24 cellular contexts compared by ENCODE assay signal in genomic region chr1:1582970-1583666, GRCh38. TPM values are rescaled to one million over a fixed set of nuclear protein-coding genes. Genes with fewer than 3 reads are reported as not detected.
"Had no signal": no experiment of that assay in that cellular context is flagged by ENCODE, and none has a peak within 500 bp of the region (broad histone marks: within the 10 kb centered on the region; RNA-seq: fewer than 3 reads in every experiment).

No MANE protein-coding gene starts in this region.

- H3K36me3 Mint-ChIP-seq: activated naive CD8-positive, alpha-beta T cell treated with anti-CD3 and anti-CD28 coated beads for 36 hours; natural killer cell treated with Interleukin-12 subunit alpha and Interleukin-12 subunit beta and Interleukin-15 and Interleukin-18, amount 100 ng/mL, for 72 hours; stimulated activated naive B cell treated with anti-CD40 and anti-IgM and Interleukin-4, amounts not matched to agents 10 μg/mL and 1 μg/mL and 100 μg/mL, for 72 hours had no signal

- H3K79me2 ChIP-seq: parathyroid adenoma had no signal

- H3K9ac ChIP-seq: parathyroid adenoma had no signal

- H3K9me3 ChIP-seq: breast epithelium, left ventricle myocardium inferior, neutrophil, thoracic aorta, upper lobe of left lung had no signal

- H3K4me3 Mint-ChIP-seq: activated naive CD8-positive, alpha-beta T cell treated with anti-CD3 and anti-CD28 coated beads for 36 hours; activated T-cell treated with anti-CD3 and anti-CD28 coated beads, Interleukin-2, amount 50 U/mL, for 4 hours; central memory CD8-positive, alpha-beta T cell; natural killer cell treated with Interleukin-12 subunit alpha and Interleukin-12 subunit beta and Interleukin-15 and Interleukin-18, amount 100 ng/mL, for 72 hours; stimulated activated naive B cell treated with anti-CD40 and anti-IgM and Interleukin-4, amounts not matched to agents 10 μg/mL and 1 μg/mL and 100 μg/mL, for 72 hours; T-helper 17 cell had no signal

- H3K9me3 Mint-ChIP-seq: activated naive CD8-positive, alpha-beta T cell treated with anti-CD3 and anti-CD28 coated beads for 36 hours; activated T-cell treated with anti-CD3 and anti-CD28 coated beads, Interleukin-2, amount 50 U/mL, for 4 hours; central memory CD8-positive, alpha-beta T cell; natural killer cell treated with Interleukin-12 subunit alpha and Interleukin-12 subunit beta and Interleukin-15 and Interleukin-18, amount 100 ng/mL, for 72 hours; stimulated activated naive B cell treated with anti-CD40 and anti-IgM and Interleukin-4, amounts not matched to agents 10 μg/mL and 1 μg/mL and 100 μg/mL, for 72 hours had no signal

- ATAC-seq: activated T-cell treated with anti-CD3 and anti-CD28 coated beads, Interleukin-2, amount 50 U/mL, for 4 hours; sciatic nerve; T-helper 17 cell had no signal

- DNase-seq: activated CD8-positive, alpha-beta memory T cell treated with anti-CD3 and anti-CD28 coated beads for 24 hours; activated CD8-positive, alpha-beta memory T cell treated with anti-CD3 and anti-CD28 coated beads, Interleukin-2, amount 50 U/mL, for 4 hours; activated naive CD4-positive, alpha-beta T cell treated with Interleukin-2 at 50 U/mL for 16 hours; activated naive CD8-positive, alpha-beta T cell treated with anti-CD3 and anti-CD28 coated beads for 36 hours; activated T-cell treated with anti-CD3 and anti-CD28 coated beads, Interleukin-2, amount 50 U/mL, for 4 hours; effector memory CD4-positive, alpha-beta T cell; foreskin melanocyte; hippocampal formation; left ventricle myocardium inferior; midbrain; small intestine; stimulated activated naive B cell treated with anti-CD40 and anti-IgM and Interleukin-4, amounts not matched to agents 10 μg/mL and 1 μg/mL and 100 μg/mL, for 72 hours; SW 1271; T-helper 17 cell; upper lobe of left lung had no signal

- H3K4me3 ChIP-seq: breast epithelium, left ventricle myocardium inferior, thoracic aorta, upper lobe of left lung had no signal

- H3K27ac ChIP-seq: breast epithelium, left ventricle myocardium inferior, neutrophil, parathyroid adenoma, thoracic aorta, upper lobe of left lung had no signal

- FAIRE-seq: colon, small intestine had no signal

- H2AFZ ChIP-seq: parathyroid adenoma had no signal

- H3K36me3 ChIP-seq: breast epithelium, left ventricle myocardium inferior, neutrophil, thoracic aorta, upper lobe of left lung had no signal

- H3K27me3 ChIP-seq: upper lobe of left lung had no signal

- H3K4me1 Mint-ChIP-seq: activated naive CD8-positive, alpha-beta T cell treated with anti-CD3 and anti-CD28 coated beads for 36 hours; central memory CD8-positive, alpha-beta T cell; stimulated activated naive B cell treated with anti-CD40 and anti-IgM and Interleukin-4, amounts not matched to agents 10 μg/mL and 1 μg/mL and 100 μg/mL, for 72 hours; T-helper 17 cell had no signal

- H3K27ac Mint-ChIP-seq: activated naive CD8-positive, alpha-beta T cell treated with anti-CD3 and anti-CD28 coated beads for 36 hours; natural killer cell treated with Interleukin-12 subunit alpha and Interleukin-12 subunit beta and Interleukin-15 and Interleukin-18, amount 100 ng/mL, for 72 hours; stimulated activated naive B cell treated with anti-CD40 and anti-IgM and Interleukin-4, amounts not matched to agents 10 μg/mL and 1 μg/mL and 100 μg/mL, for 72 hours; T-helper 17 cell had no signal

- H3K4me1 ChIP-seq: breast epithelium, left ventricle myocardium inferior, parathyroid adenoma had no signal

RNA-seq across cellular contexts. Expression of gene MMP23B, which starts 48.9 kb away (rescaled TPM):
- total RNA-seq: dermis microvascular lymphatic vessel endothelial cell had no signal
